Comparison of ENCODE assay signal across 22 cellular contexts in genomic region chr10:98587156-98587555, GRCh38.
DNase-seq lines count a peak whose midpoint lies in the region; ATAC-seq lines count a peak whose summit lies in the region.
"Had no signal": no experiment of that assay in that cellular context is flagged by ENCODE, and none has a peak within 500 bp of the region (broad histone marks: within the 10 kb centered on the region; RNA-seq: fewer than 3 reads in every experiment).

No MANE protein-coding gene starts in this region.

- H3K27me3 ChIP-seq in stomach smooth muscle (ENCODE audit: control insufficient read depth in 1 of 2, insufficient read depth in 2 of 2, low read length in 2 of 2) = no peaks in the 10 kb centered on the region
- H3K27me3 ChIP-seq: gastroesophageal sphincter, upper lobe of left lung had no signal

- peak; percentile 5 for DNase-seq in DMS153 (lab: John Stamatoyannopoulos, UW)
- DNase-seq in DMS153 treated with DMSO at 0.1 percent for 48 hours (lab: John Stamatoyannopoulos, UW; ENCODE audit: unreplicated experiment) = no peak
- DNase-seq in caudate nucleus (lab: John Stamatoyannopoulos, UW) = peak in 4 of 61 donors; percentile 7 to 43 (median 29)
- DNase-seq in medulla oblongata (ENCODE audit: extremely low spot score) = peak; percentile 8
- no peak for DNase-seq in NCI-H69 (lab: John Stamatoyannopoulos, UW)
- DNase-seq in activated CD8-positive, alpha-beta memory T cell treated with anti-CD3 and anti-CD28 coated beads, Interleukin-2, amount 50 U/mL, for 4 hours = no peak
- DNase-seq: activated CD4-positive, alpha-beta T cell treated with anti-CD3 and anti-CD28 coated beads for 1 hour; COR-L47; EL; NCI-H1105; NCI-H2081; NCI-H510A treated with DMSO at 0.1 percent for 48 hours; nephron progenitor cell; stimulated activated CD4-positive, alpha-beta T cell treated with anti-CD3 and anti-CD28 coated beads, Interleukin-4, amount 100 ng/mL, for 24 hours; stimulated activated naive CD8-positive, alpha-beta T cell treated with anti-CD3 and anti-CD28 coated beads, Interleukin-15, amount 100 ng/mL, for 72 hours; upper lobe of left lung had no signal

- no peak for ATAC-seq in HG03457 (IDR thresholded peaks at IDR 0.05; ENCODE audit: unreplicated experiment)
- ATAC-seq: activated naive CD4-positive, alpha-beta T cell treated with anti-CD3 and anti-CD28 coated beads, Interleukin-2, amount 50 U/mL, for 72 hours; gastroesophageal sphincter; HCT116; stimulated activated naive CD8-positive, alpha-beta T cell treated with anti-CD3 and anti-CD28 coated beads, Interleukin-15, amount 100 ng/mL, for 72 hours had no signal

- H3K27ac ChIP-seq in caudate nucleus (ENCODE audit: low read depth, low read length) = peak overlapping the region; percentile 80
- peak overlapping the region; percentile 1 for H3K27ac ChIP-seq in stomach smooth muscle (ENCODE audit: low read length)
- H3K27ac ChIP-seq: 22Rv1, upper lobe of left lung had no signal

- H3K9me3 ChIP-seq in stomach smooth muscle (ENCODE audit: control insufficient read depth in 2 of 2, low read length in 2 of 2) = no peaks in the 10 kb centered on the region
- H3K9me3 ChIP-seq: gastroesophageal sphincter, upper lobe of left lung had no signal

- peak overlapping the region in 1 of 2 donors; percentile 3 for H3K4me3 ChIP-seq in stomach smooth muscle (ENCODE audit: low read length in 2 of 2)
- H3K4me3 ChIP-seq: gastroesophageal sphincter, upper lobe of left lung had no signal

- peaks cover 6% of the 10 kb centered on the region for H3K4me1 ChIP-seq in stomach smooth muscle (ENCODE audit: control insufficient read depth, insufficient read depth, low read length)

- H3K9ac ChIP-seq in stomach smooth muscle (ENCODE audit: low read length in 2 of 2) = no peak overlapping the region

- no peaks in the 10 kb centered on the region for H3K36me3 ChIP-seq in stomach smooth muscle (ENCODE audit: control insufficient read depth in 2 of 2, insufficient read depth in 2 of 2, low read length in 2 of 2)
- H3K36me3 ChIP-seq: gastroesophageal sphincter, upper lobe of left lung had no signal

Comparison
In these comparisons a context has a peak if more than half of its experiments do, and no peak if none do; other contexts are left out.
1. DNase-seq: peak in DMS153 (single experiment) and medulla oblongata (single experiment); none in DMS153 treated with DMSO at 0.1 percent for 48 hours (single experiment), NCI-H69 (single experiment) and activated CD8-positive, alpha-beta memory T cell treated with anti-CD3 and anti-CD28 coated beads, Interleukin-2, amount 50 U/mL, for 4 hours (single experiment).